In genomic region chr1:183925947-183926346, GRCh38 we compare ENCODE assay signal across 16 cellular contexts.
DNase-seq lines count a peak whose midpoint lies in the region; ATAC-seq and TF ChIP-seq lines count a peak whose summit lies in the region.
"Had no signal": no experiment of that assay in that cellular context is flagged by ENCODE, and none has a peak within 500 bp of the region (broad histone marks: within the 10 kb centered on the region; RNA-seq: fewer than 3 reads in every experiment).

No MANE protein-coding gene starts in this region.

- H3K9ac ChIP-seq in trophoblast cell (ENCODE audit: low read length) = no peak overlapping the region
- H3K9ac ChIP-seq: GM23248 had no signal

- no peak overlapping the region for H3K4me3 ChIP-seq in adrenal gland
- H3K4me3 ChIP-seq in trophoblast cell (ENCODE audit: low read depth, low read length) = no peak overlapping the region
- H3K4me3 ChIP-seq in sigmoid colon = no peak overlapping the region
- H3K4me3 ChIP-seq: GM23248, HAP-1 had no signal

- peak in 2 of 7 donors; percentile 37 to 49 for DNase-seq in adrenal gland
- no peak for DNase-seq in endothelial cell (ENCODE audit: low spot score)
- peak in 1 of 2 donors; percentile 52 for DNase-seq in trophoblast cell
- DNase-seq in activated naive CD4-positive, alpha-beta T cell treated with anti-CD3 and anti-CD28 coated beads, Interleukin-2, amount 50 U/mL, for 72 hours (ENCODE audit: low spot score in 2 of 2) = no peak
- no peak for DNase-seq in NCI-H748 treated with DMSO at 0.1 percent for 48 hours (lab: John Stamatoyannopoulos, UW)
- DNase-seq in stimulated activated naive B cell treated with anti-CD40 and anti-IgM and Interleukin-4, amounts not matched to agents 10 μg/mL and 1 μg/mL and 100 μg/mL, for 72 hours = no peak
- no peak for DNase-seq in sigmoid colon
- DNase-seq: ACHN; BE2C; C1 segment of cervical spinal cord; CD4-positive, CD25-positive, alpha-beta regulatory T cell; CD8-positive, alpha-beta memory T cell; COR-L47; GDM1; GM23248 had no signal

- no peak for ATAC-seq in activated naive CD4-positive, alpha-beta T cell treated with anti-CD3 and anti-CD28 coated beads, Interleukin-2, amount 50 U/mL, for 72 hours
- no peak for ATAC-seq in stimulated activated naive B cell treated with anti-CD40 and anti-IgM and Interleukin-4, amounts not matched to agents 10 μg/mL and 1 μg/mL and 100 μg/mL, for 72 hours (replicated peaks)

- peaks cover 2% of the 10 kb centered on the region for H3K27me3 Mint-ChIP-seq in endothelial cell (ENCODE audit: unreplicated experiment)
- peaks cover 0 to 4% of the 10 kb centered on the region in 2 donors for H3K27me3 Mint-ChIP-seq in stimulated activated naive B cell treated with anti-CD40 and anti-IgM and Interleukin-4, amounts not matched to agents 10 μg/mL and 1 μg/mL and 100 μg/mL, for 72 hours
- H3K27me3 Mint-ChIP-seq: CD4-positive, CD25-positive, alpha-beta regulatory T cell had no signal

- no peak overlapping the region for H2AFZ ChIP-seq in trophoblast cell (ENCODE audit: insufficient read depth, low read length, poor library complexity)
- H2AFZ ChIP-seq: GM23248 had no signal

- no peak for TF ChIP-seq EP300 in sigmoid colon (IDR thresholded peaks at IDR 0.05)

- peak overlapping the region; percentile 8 to 66 (median 54) for H3K27ac ChIP-seq in adrenal gland
- peak overlapping the region; percentile 11 for H3K27ac ChIP-seq in trophoblast cell (ENCODE audit: low read depth, low read length)
- H3K27ac ChIP-seq in sigmoid colon = no peak overlapping the region
- H3K27ac ChIP-seq: GM23248 had no signal

- H3K27me3 ChIP-seq in adrenal gland (no peaks in the 10 kb centered on the region), trophoblast cell (ENCODE audit: insufficient read depth, low read length) (no peaks in the 10 kb centered on the region), sigmoid colon (no peaks in the 10 kb centered on the region)
- H3K27me3 ChIP-seq: BE2C had no signal

- H3K4ac ChIP-seq in trophoblast cell (ENCODE audit: low read depth, low read length) = no peak overlapping the region

- H3K9me3 Mint-ChIP-seq in endothelial cell (ENCODE audit: unreplicated experiment) = no peaks in the 10 kb centered on the region
- no peaks in the 10 kb centered on the region for H3K9me3 Mint-ChIP-seq in activated naive CD4-positive, alpha-beta T cell treated with anti-CD3 and anti-CD28 coated beads, Interleukin-2, amount 50 U/mL, for 72 hours
- H3K9me3 Mint-ChIP-seq in stimulated activated naive B cell treated with anti-CD40 and anti-IgM and Interleukin-4, amounts not matched to agents 10 μg/mL and 1 μg/mL and 100 μg/mL, for 72 hours = peaks cover 0 to 3% of the 10 kb centered on the region in 2 donors
- H3K9me3 Mint-ChIP-seq: CD8-positive, alpha-beta memory T cell had no signal

- 59 to 70% (median 66%) methylated on average over 8 of the region's 8 CpGs for WGBS in adrenal gland, 4 donors
- WGBS in trophoblast cell (ENCODE audit: extremely low coverage, insufficient coverage, insufficient read length) = no CpG with 5 or more reads among the region's 8 CpGs
- 79% methylated on average over 8 of the region's 8 CpGs for WGBS in sigmoid colon, 2 donors

- no peaks in the 10 kb centered on the region for H3K79me2 ChIP-seq in trophoblast cell (ENCODE audit: control insufficient read depth, insufficient read depth, low read length, poor library complexity)

- intact Hi-C loops in adrenal gland (cut with DNase I) (no loop called here), sigmoid colon (cut with DNase I) (no loop called here)

- H3K18ac ChIP-seq in trophoblast cell (ENCODE audit: low read length) = no peak overlapping the region

- H3K23ac ChIP-seq in trophoblast cell (ENCODE audit: low read length) = no peak overlapping the region

- H3K4me2 ChIP-seq in trophoblast cell (ENCODE audit: low read length) = peak overlapping the region; percentile 44

- peaks cover 12 to 17% of the 10 kb centered on the region in 2 donors for H3K4me1 ChIP-seq in adrenal gland (replicated peaks in 1 of 2)
- peaks cover 5 to 11% of the 10 kb centered on the region in 2 experiments for H3K4me1 ChIP-seq in trophoblast cell (ENCODE audit: control insufficient read depth in 1 of 2, insufficient read depth in 2 of 2, low read length in 2 of 2)
- no peaks in the 10 kb centered on the region for H3K4me1 ChIP-seq in sigmoid colon
- H3K4me1 ChIP-seq: BE2C, HAP-1 had no signal

- H2BK12ac ChIP-seq in trophoblast cell (ENCODE audit: low read length) = no peak overlapping the region

- H2BK120ac ChIP-seq in trophoblast cell (ENCODE audit: insufficient read depth, low read length, poor library complexity) = no peak overlapping the region

- no peak overlapping the region for H2BK5ac ChIP-seq in trophoblast cell (ENCODE audit: low read depth, low read length, poor library complexity)

- H3K4me3 Mint-ChIP-seq in endothelial cell (ENCODE audit: unreplicated experiment) = peak overlapping the region; percentile 12
- no peak overlapping the region for H3K4me3 Mint-ChIP-seq in stimulated activated naive B cell treated with anti-CD40 and anti-IgM and Interleukin-4, amounts not matched to agents 10 μg/mL and 1 μg/mL and 100 μg/mL, for 72 hours
- H3K4me3 Mint-ChIP-seq: CD4-positive, CD25-positive, alpha-beta regulatory T cell; CD8-positive, alpha-beta memory T cell had no signal

- no peak overlapping the region for H3K27ac Mint-ChIP-seq in endothelial cell (ENCODE audit: unreplicated experiment)
- no peak overlapping the region for H3K27ac Mint-ChIP-seq in activated naive CD4-positive, alpha-beta T cell treated with anti-CD3 and anti-CD28 coated beads, Interleukin-2, amount 50 U/mL, for 72 hours
- H3K27ac Mint-ChIP-seq in stimulated activated naive B cell treated with anti-CD40 and anti-IgM and Interleukin-4, amounts not matched to agents 10 μg/mL and 1 μg/mL and 100 μg/mL, for 72 hours = no peak overlapping the region
- H3K27ac Mint-ChIP-seq: CD4-positive, CD25-positive, alpha-beta regulatory T cell; CD8-positive, alpha-beta memory T cell had no signal

- no peak overlapping the region for H4K8ac ChIP-seq in trophoblast cell (ENCODE audit: low read depth, low read length)

- H3K4me1 Mint-ChIP-seq in endothelial cell (ENCODE audit: unreplicated experiment) = peaks cover 9% of the 10 kb centered on the region
- no peaks in the 10 kb centered on the region for H3K4me1 Mint-ChIP-seq in stimulated activated naive B cell treated with anti-CD40 and anti-IgM and Interleukin-4, amounts not matched to agents 10 μg/mL and 1 μg/mL and 100 μg/mL, for 72 hours
- H3K4me1 Mint-ChIP-seq: CD4-positive, CD25-positive, alpha-beta regulatory T cell had no signal

- TF ChIP-seq CTCF in adrenal gland (IDR thresholded peaks at IDR 0.05) (no peak), endothelial cell (IDR thresholded peaks at IDR 0.05; ENCODE audit: unreplicated experiment) (no peak), sigmoid colon (IDR thresholded peaks at IDR 0.05) (no peak)

- H2AK5ac ChIP-seq in trophoblast cell (ENCODE audit: low read length) = no peak overlapping the region

- H3K36me3 Mint-ChIP-seq in endothelial cell (ENCODE audit: low read depth, unreplicated experiment) = peaks cover 23% of the 10 kb centered on the region
- no peaks in the 10 kb centered on the region for H3K36me3 Mint-ChIP-seq in activated naive CD4-positive, alpha-beta T cell treated with anti-CD3 and anti-CD28 coated beads, Interleukin-2, amount 50 U/mL, for 72 hours
- H3K36me3 Mint-ChIP-seq in stimulated activated naive B cell treated with anti-CD40 and anti-IgM and Interleukin-4, amounts not matched to agents 10 μg/mL and 1 μg/mL and 100 μg/mL, for 72 hours = peaks cover 6% of the 10 kb centered on the region in 2 donors

- H3K79me1 ChIP-seq in trophoblast cell (ENCODE audit: low read length) = peaks cover 2% of the 10 kb centered on the region

- H3K9me3 ChIP-seq in adrenal gland (replicated peaks in 1 of 3) = no peaks in the 10 kb centered on the region
- peaks cover 3% of the 10 kb centered on the region for H3K9me3 ChIP-seq in trophoblast cell (ENCODE audit: insufficient read depth, low read depth, low read length)
- no peaks in the 10 kb centered on the region for H3K9me3 ChIP-seq in sigmoid colon
- H3K9me3 ChIP-seq: BE2C, HAP-1 had no signal

- H3K14ac ChIP-seq in trophoblast cell (ENCODE audit: low read length) = no peak overlapping the region

- no peak overlapping the region for H4K12ac ChIP-seq in trophoblast cell (ENCODE audit: low read depth, low read length)

- TF ChIP-seq POLR2A in adrenal gland (IDR thresholded peaks at IDR 0.05) (no peak), sigmoid colon (IDR thresholded peaks at IDR 0.05) (no peak)

- H4K91ac ChIP-seq in trophoblast cell (ENCODE audit: low read depth, low read length) = no peak overlapping the region

- peaks cover 0 to 54% of the 10 kb centered on the region in 2 donors for H3K36me3 ChIP-seq in adrenal gland (replicated peaks in 1 of 2)
- peaks cover 0 to 2% of the 10 kb centered on the region in 2 experiments for H3K36me3 ChIP-seq in trophoblast cell (ENCODE audit: control insufficient read depth in 1 of 2, insufficient read depth in 2 of 2, low read length in 2 of 2)
- peaks cover 5 to 70% (median 23%) of the 10 kb centered on the region in 4 donors for H3K36me3 ChIP-seq in sigmoid colon
- H3K36me3 ChIP-seq: HAP-1 had no signal

Comparison
In these comparisons a context has a peak if more than half of its experiments do, and no peak if none do; other contexts are left out.
1. H3K27ac ChIP-seq: peak in adrenal gland (5 of 5) and trophoblast cell (single experiment); none in sigmoid colon (0 of 4).